15 cellular contexts compared by ENCODE assay signal in genomic region chr20:129786-130323, GRCh38. TPM values are rescaled to one million over a fixed set of nuclear protein-coding genes. Genes with fewer than 3 reads are reported as not detected.
DNase-seq lines count a peak whose midpoint lies in the region; TF ChIP-seq lines count a peak whose summit lies in the region.
"Not testable (repeated sequence)": the region's sequence is repeated elsewhere in the genome, so short reads cannot be mapped to it uniquely, and the experiment has no call there.
"Had no signal": no experiment of that assay in that cellular context is flagged by ENCODE, and none has a peak within 500 bp of the region (broad histone marks: within the 10 kb centered on the region; RNA-seq: fewer than 3 reads in every experiment).

No MANE protein-coding gene starts in this region.

- not testable (repeated sequence) for H3K36me3 ChIP-seq in Caco-2 (ENCODE audit: control insufficient read depth, insufficient read depth, low read length)

- not testable (repeated sequence) for TF ChIP-seq CTCF in Caco-2 (IDR thresholded peaks at IDR 0.05; ENCODE audit: insufficient read depth in 1 of 2, low read depth in 1 of 2, low read length in 1 of 2, severe bottlenecking in 1 of 2, unreplicated experiment in 1 of 2); H9 (conservative IDR thresholded peaks at IDR 0.05); RWPE1 (conservative IDR thresholded peaks at IDR 0.05; ENCODE audit: low read depth); MCF 10A (IDR thresholded peaks at IDR 0.05; ENCODE audit: unreplicated experiment)

- DNase-seq in Caco-2: peak; percentile 40 to 43
- peak; percentile 34 for DNase-seq in H9
- DNase-seq in NCI-H146 (lab: John Stamatoyannopoulos, UW): peak; percentile 22
- peak; percentile 90 for DNase-seq in NCI-H748 (lab: John Stamatoyannopoulos, UW; ENCODE audit: unreplicated experiment)
- DNase-seq in RWPE1 (ENCODE audit: low spot score); MCF 10A (ENCODE audit: unreplicated experiment): not testable (repeated sequence)

- H3T11ph ChIP-seq in H9 (ENCODE audit: low read length): not testable (repeated sequence)

- BruUV-seq in Caco-2 (replicated peaks; lab: Mats Ljungman, UMichigan); MCF 10A (replicated peaks; lab: Mats Ljungman, UMichigan): not testable (repeated sequence)

- H3K14ac ChIP-seq in H9 (ENCODE audit: insufficient read depth, low read length): not testable (repeated sequence)

- peaks cover 12% of the 10 kb centered on the region; the same call in 1 of the 2 replicates for H3K4me1 ChIP-seq in Caco-2
- not testable (repeated sequence) for H3K4me1 ChIP-seq in H9 (ENCODE audit: insufficient read depth, low read length)

- not testable (repeated sequence) for H3K56ac ChIP-seq in H9 (ENCODE audit: insufficient read length, low read depth, low read length)

- intact Hi-C loops in Caco-2 (cut with micrococcal nuclease; ENCODE audit: unreplicated experiment); MCF 10A (cut with micrococcal nuclease): not testable (repeated sequence)

- H4K91ac ChIP-seq in H9 (ENCODE audit: insufficient read length, low read depth, low read length): not testable (repeated sequence)

- H3K27me3 ChIP-seq in Caco-2 (replicated peaks; ENCODE audit: control insufficient read depth, insufficient read depth, low read length); H9 (ENCODE audit: insufficient read depth, low read length): not testable (repeated sequence)

- H3K4me3 ChIP-seq in Caco-2 (ENCODE audit: low read depth, low read length) (peak overlapping the region; percentile 38), iPS-11a (ENCODE audit: low read depth, low read length) (peak overlapping the region; percentile 8)

- H3K27ac Mint-ChIP-seq in Caco-2 (ENCODE audit: unreplicated experiment) (peak overlapping the region; percentile 45), H9 (peak overlapping the region in 1 of 3 experiments; percentile 95; a peak in 2 of 7 replicates)
- H3K27ac Mint-ChIP-seq in MCF 10A (ENCODE audit: low read depth, unreplicated experiment): not testable (repeated sequence)

- not testable (repeated sequence) for H2BK120ac ChIP-seq in H9 (ENCODE audit: low read depth, low read length, poor library complexity, severe bottlenecking)

- not testable (repeated sequence) for H3K23ac ChIP-seq in H9 (ENCODE audit: insufficient read length, low read depth, low read length)

- no CpG with 5 or more reads among the region's 28 CpGs for WGBS in H9 (ENCODE audit: extremely low coverage, insufficient read length, low lambda C conversion rate)

- H3K4ac ChIP-seq in H9 (ENCODE audit: low read depth, low read length): not testable (repeated sequence)

- not testable (repeated sequence) for H4K20me1 ChIP-seq in H9 (ENCODE audit: control insufficient read depth, insufficient read depth, insufficient read length)

- not testable (repeated sequence) for H2BK5ac ChIP-seq in H9 (ENCODE audit: insufficient read length, low read length)

- not testable (repeated sequence) for H3K36me3 Mint-ChIP-seq in Caco-2 (ENCODE audit: insufficient read depth, unreplicated experiment); H9 (ENCODE audit: insufficient read depth in 1 of 3, low read depth in 3 of 3); MCF 10A (ENCODE audit: insufficient read depth, unreplicated experiment)

- not testable (repeated sequence) for H3K18ac ChIP-seq in H9 (ENCODE audit: insufficient read length, low read depth, low read length)

- H3K79me1 ChIP-seq in H9 (ENCODE audit: insufficient read depth, low read depth, low read length, poor library complexity, severe bottlenecking): not testable (repeated sequence)

- not testable (repeated sequence) for H2AFZ ChIP-seq in H9 (ENCODE audit: low read length)

- not testable (repeated sequence) for H2BK15ac ChIP-seq in H9 (ENCODE audit: low read depth, low read length)

- H4K5ac ChIP-seq in H9 (ENCODE audit: insufficient read length, low read depth, low read length): not testable (repeated sequence)

- H3K4me2 ChIP-seq in H9 (ENCODE audit: insufficient read depth, insufficient read length, low read length): not testable (repeated sequence)

- not testable (repeated sequence) for H3K27me3 Mint-ChIP-seq in Caco-2 (ENCODE audit: insufficient read depth, unreplicated experiment); H9 (ENCODE audit: low read depth)
- H3K27me3 Mint-ChIP-seq in MCF 10A (ENCODE audit: insufficient read depth, unreplicated experiment): peaks cover 20% of the 10 kb centered on the region

- peaks cover 13% of the 10 kb centered on the region for H3K9me3 ChIP-seq in Caco-2
- H3K9me3 ChIP-seq in H9 (ENCODE audit: control insufficient read depth, low read depth, low read length): not testable (repeated sequence)

- not testable (repeated sequence) for H2AK5ac ChIP-seq in H9 (ENCODE audit: insufficient read length, low read length)

- H3K27ac ChIP-seq in H9 (ENCODE audit: insufficient read length, low read depth, low read length): not testable (repeated sequence)
- H3K27ac ChIP-seq in RWPE1: peak overlapping the region; percentile 69

- not testable (repeated sequence) for H3K4me1 Mint-ChIP-seq in Caco-2 (ENCODE audit: low read depth, unreplicated experiment); H9; MCF 10A (ENCODE audit: insufficient read depth, unreplicated experiment)

- H3K9me3 Mint-ChIP-seq in Caco-2 (ENCODE audit: unreplicated experiment); MCF 10A (ENCODE audit: unreplicated experiment): not testable (repeated sequence)
- peaks cover 3 to 47% of the 10 kb centered on the region in 2 experiments; a peak in 4 of 5 replicates for H3K9me3 Mint-ChIP-seq in H9

- H3K4me3 Mint-ChIP-seq in Caco-2 (ENCODE audit: unreplicated experiment) (peak overlapping the region; percentile 73), H9 (peak overlapping the region; percentile 31 to 46; a peak in 2 of 5 replicates), MCF 10A (ENCODE audit: unreplicated experiment) (peak overlapping the region; percentile 79)

- not testable (repeated sequence) for H3K9ac ChIP-seq in H9 (ENCODE audit: extremely low read depth, insufficient read length, low read length)

- not testable (repeated sequence) for H3K23me2 ChIP-seq in H9 (ENCODE audit: insufficient read length, low read depth, low read length, poor library complexity, severe bottlenecking)

- not testable (repeated sequence) for H4K8ac ChIP-seq in H9 (replicated peaks; ENCODE audit: insufficient read length, low read depth, low read length)

- H2BK12ac ChIP-seq in H9 (ENCODE audit: insufficient read length, low read depth, low read length): not testable (repeated sequence)

- CTCF ChIA-PET in Caco-2 (lab: Charles Lee): not testable (repeated sequence)
- CTCF ChIA-PET in RWPE1 (lab: Yijun Ruan, JAX) (interaction anchor here (0.6 to 0.7 kb wide), 3 partner anchors 27 to 826 kb away, joined by 3 to 4 read pairs (median 3); partner anchors contain the start of gene DEFB127), MCF 10A (lab: Yijun Ruan, JAX) (interaction anchor here (0.6 kb wide), 1 partner anchor 32 kb away, joined by 3 read pairs; no protein-coding TSS in a partner anchor)

- not testable (repeated sequence) for H2BK20ac ChIP-seq in H9 (ENCODE audit: low read depth, low read length, poor library complexity, severe bottlenecking)

- not testable (repeated sequence) for H3K79me2 ChIP-seq in H9 (ENCODE audit: insufficient read depth, low read length)

- POLR2A ChIA-PET in Caco-2 (lab: Charles Lee); RWPE1 (lab: Yijun Ruan, JAX; ENCODE audit: low non-redundant PET): not testable (repeated sequence)
- POLR2A ChIA-PET in MCF 10A (lab: Yijun Ruan, JAX): interaction anchor here (0.6 to 1.4 kb wide), 3 partner anchors 12 to 217 kb away, joined by 3 to 5 read pairs (median 4); partner anchors contain the start of gene NRSN2

RNA-seq across cellular contexts. Expression of gene DEFB126, which starts 12.5 kb away (rescaled TPM):
- not detected in 2 replicates for total RNA-seq in Caco-2 (2022)
- total RNA-seq in H9 (2021): not detected in 2 replicates
- total RNA-seq in MCF 10A (2022): not detected in 2 replicates
- total RNA-seq: B cell; CD8-positive, alpha-beta T cell; G401; H7; HT-29; PC-9; RPMI7951 had no signal

RNA-seq across cellular contexts. Expression of gene DEFB127, which starts 27.4 kb away (rescaled TPM):
- total RNA-seq in Caco-2 (2022) (not detected in 2 replicates), H9 (2021) (not detected in 2 replicates), MCF 10A (2022) (not detected in 2 replicates)
- total RNA-seq: B cell; CD8-positive, alpha-beta T cell; G401; H7; HT-29; PC-9; RPMI7951; SK-MEL-5 had no signal

RNA-seq across cellular contexts. Expression of gene DEFB125, which starts 42.4 kb away (rescaled TPM):
- total RNA-seq in Caco-2 (2022) (not detected in 2 replicates), H9 (2021) (not detected in 2 replicates), MCF 10A (2022) (not detected in 2 replicates)
- total RNA-seq: B cell; CD8-positive, alpha-beta T cell; G401; H7; HT-29; PC-9; RPMI7951; SK-MEL-5 had no signal

RNA-seq across cellular contexts. Expression of gene DEFB128, which starts 59.7 kb away (rescaled TPM):
- total RNA-seq in Caco-2 (2022) (not detected in 2 replicates), H9 (2021) (not detected in 2 replicates), MCF 10A (2022) (not detected in 2 replicates)
- total RNA-seq: B cell; CD8-positive, alpha-beta T cell; G401; H7; HT-29; PC-9; RPMI7951; SK-MEL-5 had no signal
